Comparison of ENCODE assay signal across 8 cellular contexts in genomic region chr1:196660912-196661311, GRCh38. TPM values are rescaled to one million over a fixed set of nuclear protein-coding genes. Genes with fewer than 3 reads are reported as not detected.
DNase-seq lines count a peak whose midpoint lies in the region; ATAC-seq and TF ChIP-seq lines count a peak whose summit lies in the region.

No MANE protein-coding gene starts in this region.

- H3K4me1 Mint-ChIP-seq in CD8-positive, alpha-beta memory T cell, result peaks cover 13 to 23% (median 13%) of the 10 kb centered on the region in 3 donors
- H3K4me1 Mint-ChIP-seq in activated naive CD4-positive, alpha-beta T cell treated with anti-CD3 and anti-CD28 coated beads, Interleukin-2, amount 10 ng/mL, durations not matched to agents 7 days and 5 days, result no peaks in the 10 kb centered on the region

- 5% methylated on average over 4 of the region's 4 CpGs for WGBS in right lobe of liver (ENCODE audit: insufficient coverage, low coverage, low lambda C conversion rate, missing lambda C conversion rate)

- no peak overlapping the region for H3K27ac Mint-ChIP-seq in CD8-positive, alpha-beta memory T cell
- no peak overlapping the region for H3K27ac Mint-ChIP-seq in activated naive CD4-positive, alpha-beta T cell treated with anti-CD3 and anti-CD28 coated beads, Interleukin-2, amount 10 ng/mL, durations not matched to agents 7 days and 5 days

- no peaks in the 10 kb centered on the region for H3K36me3 Mint-ChIP-seq in CD8-positive, alpha-beta memory T cell
- no peaks in the 10 kb centered on the region for H3K36me3 Mint-ChIP-seq in activated naive CD4-positive, alpha-beta T cell treated with anti-CD3 and anti-CD28 coated beads, Interleukin-2, amount 10 ng/mL, durations not matched to agents 7 days and 5 days

- no peaks in the 10 kb centered on the region for H3K4me1 ChIP-seq in CD8-positive, alpha-beta memory T cell (ENCODE audit: insufficient read depth, low read length)
- peaks cover 0 to 59% (median 5%) of the 10 kb centered on the region in 4 donors for H3K4me1 ChIP-seq in right lobe of liver

- peak overlapping the region in 6 of 7 donors; percentile 16 to 52 (median 34) for H3K4me3 Mint-ChIP-seq in CD8-positive, alpha-beta memory T cell
- no peak overlapping the region for H3K4me3 Mint-ChIP-seq in activated naive CD4-positive, alpha-beta T cell treated with anti-CD3 and anti-CD28 coated beads, Interleukin-2, amount 10 ng/mL, durations not matched to agents 7 days and 5 days

- H3K9me3 Mint-ChIP-seq in CD8-positive, alpha-beta memory T cell, result no peaks in the 10 kb centered on the region
- H3K9me3 Mint-ChIP-seq in activated naive CD4-positive, alpha-beta T cell treated with anti-CD3 and anti-CD28 coated beads, Interleukin-2, amount 10 ng/mL, durations not matched to agents 7 days and 5 days, result no peaks in the 10 kb centered on the region

- intact Hi-C loops in right lobe of liver (cut with DNase I), result no loop called here

- no peak overlapping the region for H3K4me3 ChIP-seq in CD8-positive, alpha-beta memory T cell (ENCODE audit: low read length)
- peak overlapping the region; percentile 25 for H3K4me3 ChIP-seq in choroid plexus epithelial cell (ENCODE audit: low read depth, low read length)
- peak overlapping the region in 2 of 3 donors; percentile 1 to 9 for H3K4me3 ChIP-seq in right lobe of liver

- TF ChIP-seq POLR2A in right lobe of liver (IDR thresholded peaks at IDR 0.05), result no peak

- TF ChIP-seq CTCF in choroid plexus epithelial cell (conservative IDR thresholded peaks at IDR 0.05; ENCODE audit: low read depth, low read length), result peak; percentile 44
- peak; percentile 55 to 67 (median 60) for TF ChIP-seq CTCF in right lobe of liver (IDR thresholded peaks at IDR 0.05)

- no peak overlapping the region for H3K27ac ChIP-seq in CD8-positive, alpha-beta memory T cell (ENCODE audit: low read depth, low read length)
- peak overlapping the region; percentile 19 to 89 (median 83) for H3K27ac ChIP-seq in right lobe of liver

- no peaks in the 10 kb centered on the region for H3K36me3 ChIP-seq in CD8-positive, alpha-beta memory T cell (ENCODE audit: insufficient read depth, low read length)
- peaks cover 0 to 9% (median 5%) of the 10 kb centered on the region in 4 donors for H3K36me3 ChIP-seq in right lobe of liver

- no peaks in the 10 kb centered on the region for H3K9me3 ChIP-seq in CD8-positive, alpha-beta memory T cell (ENCODE audit: low read length)
- no peaks in the 10 kb centered on the region for H3K9me3 ChIP-seq in right lobe of liver

- DNase-seq in CD8-positive, alpha-beta memory T cell, result peak in 2 of 5 donors; percentile 11 to 13
- DNase-seq in NCI-H748 (lab: John Stamatoyannopoulos, UW; ENCODE audit: unreplicated experiment) (peak; percentile 43), choroid plexus epithelial cell (ENCODE audit: low read depth) (peak; percentile 63), right lobe of liver (no peak), GF-D8 (lab: John Stamatoyannopoulos, UW) (no peak)
- DNase-seq in activated naive CD4-positive, alpha-beta T cell treated with anti-CD3 and anti-CD28 coated beads, Interleukin-2, amount 10 ng/mL, durations not matched to agents 7 days and 5 days, result no peak

- no peaks in the 10 kb centered on the region for H3K27me3 Mint-ChIP-seq in CD8-positive, alpha-beta memory T cell
- no peaks in the 10 kb centered on the region for H3K27me3 Mint-ChIP-seq in activated naive CD4-positive, alpha-beta T cell treated with anti-CD3 and anti-CD28 coated beads, Interleukin-2, amount 10 ng/mL, durations not matched to agents 7 days and 5 days

- CTCF ChIA-PET in CD8-positive, alpha-beta memory T cell (lab: Charles Lee), result interaction anchor here (0.8 to 2.1 kb wide), 2 partner anchors 9 to 513 kb away, joined by 3 to 11 read pairs; partner anchors contain the start of gene CFH
- CTCF ChIA-PET in activated naive CD4-positive, alpha-beta T cell treated with anti-CD3 and anti-CD28 coated beads, Interleukin-2, amount 10 ng/mL, durations not matched to agents 7 days and 5 days (lab: Charles Lee), result interaction anchor here (0.6 to 3.8 kb wide), 3 partner anchors 15 to 512 kb away, joined by 3 to 18 read pairs (median 5); no protein-coding TSS in a partner anchor

- peak; percentile 82 for ATAC-seq in GM19438 (IDR thresholded peaks at IDR 0.05; ENCODE audit: low read depth, unreplicated experiment)
- ATAC-seq in HG03342 (IDR thresholded peaks at IDR 0.05; ENCODE audit: unreplicated experiment), result peak; percentile 79
- peak; percentile 47 to 68 (median 60) for ATAC-seq in right lobe of liver

- no peaks in the 10 kb centered on the region for H3K27me3 ChIP-seq in CD8-positive, alpha-beta memory T cell (ENCODE audit: insufficient read depth, low read length, poor library complexity, severe bottlenecking)
- no peaks in the 10 kb centered on the region for H3K27me3 ChIP-seq in right lobe of liver

- POLR2A ChIA-PET in CD8-positive, alpha-beta memory T cell (lab: Charles Lee), result no interaction called here

RNA-seq across cellular contexts. Expression of gene CFH, which starts 9.1 kb away (rescaled TPM):
- total RNA-seq in CD8-positive, alpha-beta memory T cell, result 1 to 10 TPM in 1 of 2 experiments, under 1 TPM in 1; 0.93 to 1.1 TPM
- 11.2 TPM for polyA plus RNA-seq in CD8-positive, alpha-beta memory T cell
- total RNA-seq in right lobe of liver, result 1,000 to 10,000 TPM in 3 of 6 experiments, 100 to 1,000 TPM in 3; 663 to 1,371 (median 1,032) TPM

RNA-seq across cellular contexts. Expression of gene KCNT2, which starts 52.7 kb away (rescaled TPM):
- total RNA-seq in CD8-positive, alpha-beta memory T cell, result not detected
- polyA plus RNA-seq in CD8-positive, alpha-beta memory T cell, result not detected
- 1 to 10 TPM; 5.3 to 8.4 (median 7.5) TPM for total RNA-seq in right lobe of liver

Comparison
In these comparisons a context has a peak if more than half of its experiments do, and no peak if none do; other contexts are left out.
1. DNase-seq: peak in NCI-H748 (single experiment) and choroid plexus epithelial cell (single experiment); none in right lobe of liver (0 of 3), activated naive CD4-positive, alpha-beta T cell treated with anti-CD3 and anti-CD28 coated beads, Interleukin-2, amount 10 ng/mL, durations not matched to agents 7 days and 5 days (single experiment) and GF-D8 (single experiment).
2. RNA of gene CFH, which starts 9.1 kb away (total RNA-seq): 663 to 1,371 TPM in right lobe of liver; 0.93 to 1.1 TPM in CD8-positive, alpha-beta memory T cell; every median in the first group is over 100 times any median in the second.
3. RNA of gene KCNT2, which starts 52.7 kb away (total RNA-seq): 5.3 to 8.4 TPM in right lobe of liver; not detected in CD8-positive, alpha-beta memory T cell; every median in the first group is over 4 times any median in the second.
4. Peak in every context shown above with its lines, with median percentiles within 50 percentile points of each other: ATAC-seq.